8 cellular contexts compared by ENCODE assay signal in genomic region chr20:64080013-64080812, GRCh38. TPM values are rescaled to one million over a fixed set of nuclear protein-coding genes. Genes with fewer than 3 reads are reported as not detected.
DNase-seq lines count a peak whose midpoint lies in the region; ATAC-seq and TF ChIP-seq lines count a peak whose summit lies in the region.

Gene OPRL1 (plus strand): TSS chr20:64080082. CDS start chr20:64092721, 12,639 bp downstream.

- peak within 1 kb of the TSS; percentile 73 for H3K4me3 Mint-ChIP-seq in MCF 10A (ENCODE audit: unreplicated experiment)

- H3K4me1 ChIP-seq in ES-I3 (ENCODE audit: insufficient read depth, low read length) (peaks cover 9% of the 10 kb centered on the region; the same call in 1 of the 2 replicates), NT2/D1 (ENCODE audit: insufficient read depth, insufficient read length) (peaks cover 33% of the 10 kb centered on the region), lung (ENCODE audit: control insufficient read depth in 2 of 2, insufficient read depth in 2 of 2, low read length in 2 of 2) (peaks cover 0 to 26% of the 10 kb centered on the region in 2 donors), tibial nerve (peaks cover 0 to 66% (median 20%) of the 10 kb centered on the region in 4 donors)

- no peak for TF ChIP-seq POLR2A in tibial nerve (IDR thresholded peaks at IDR 0.05)

- H3K27me3 Mint-ChIP-seq in MCF 10A (ENCODE audit: insufficient read depth, unreplicated experiment) = no peaks in the 10 kb centered on the region

- CTCF ChIA-PET in MCF 10A (lab: Yijun Ruan, JAX) = interaction anchor here (0.5 to 8.9 kb wide), 5 partner anchors 11 to 42 kb away, joined by 4 to 93 read pairs (median 6); no protein-coding TSS in a partner anchor

- peaks cover 48% of the 10 kb centered on the region for H3K27me3 ChIP-seq in NT2/D1 (ENCODE audit: insufficient read depth, insufficient read length)
- H3K27me3 ChIP-seq in lung (ENCODE audit: control insufficient read depth, insufficient read depth) = peaks cover 3% of the 10 kb centered on the region
- H3K27me3 ChIP-seq in tibial nerve = peaks cover 0 to 16% of the 10 kb centered on the region in 2 donors

- peaks cover 6% of the 10 kb centered on the region for H3K36me3 Mint-ChIP-seq in MCF 10A (ENCODE audit: insufficient read depth, unreplicated experiment)

- POLR2A ChIA-PET in MCF 10A (lab: Yijun Ruan, JAX) = interaction anchor here (0.8 to 2.0 kb wide), 8 partner anchors 15 to 807 kb away, joined by 3 to 8 read pairs (median 4); partner anchors contain the start of genes ARFGAP1, SAMD10 and TCEA2

- H3K36me3 ChIP-seq in ES-I3 (ENCODE audit: insufficient read depth, low read length) = no peaks in the 10 kb centered on the region
- H3K36me3 ChIP-seq in NT2/D1 (ENCODE audit: insufficient read depth, insufficient read length, low read length) = peaks cover 13% of the 10 kb centered on the region
- H3K36me3 ChIP-seq in lung (ENCODE audit: control insufficient read depth in 2 of 2, insufficient read depth in 2 of 2, low read length in 2 of 2) = peaks cover 0 to 7% of the 10 kb centered on the region in 2 donors
- peaks cover 0 to 4% (median 0%) of the 10 kb centered on the region in 3 donors for H3K36me3 ChIP-seq in tibial nerve

- TF ChIP-seq EP300 in tibial nerve (IDR thresholded peaks at IDR 0.05) = no peak

- H3K4me3 ChIP-seq in NT2/D1 (ENCODE audit: insufficient read length, low read depth) (peak within 1 kb of the TSS; percentile 70), lung (peak within 1 kb of the TSS; percentile 66), tibial nerve (peak within 1 kb of the TSS; percentile 48 to 81 (median 54))

- peak within 1 kb of the TSS; percentile 72 for H3K9ac ChIP-seq in ES-I3 (ENCODE audit: low read depth, low read length)
- peak within 1 kb of the TSS; percentile 92 for H3K9ac ChIP-seq in NT2/D1 (ENCODE audit: insufficient read length, low read depth)

- TF ChIP-seq CTCF in MCF 10A (IDR thresholded peaks at IDR 0.05; ENCODE audit: unreplicated experiment) = no peak
- TF ChIP-seq CTCF in lung (IDR thresholded peaks at IDR 0.05; ENCODE audit: control extremely low read depth, extremely low read depth) = no peak
- TF ChIP-seq CTCF in tibial nerve (IDR thresholded peaks at IDR 0.05) = no peak

- H3K27ac ChIP-seq in lung (ENCODE audit: low read depth in 1 of 2, low read length in 1 of 2) (peak within 1 kb of the TSS; percentile 24 to 86), tibial nerve (peak within 1 kb of the TSS in 3 of 4 donors; percentile 75 to 84 (median 80))

- no peaks in the 10 kb centered on the region for H3K9me3 Mint-ChIP-seq in MCF 10A (ENCODE audit: unreplicated experiment)

- H3K27ac Mint-ChIP-seq in MCF 10A (ENCODE audit: low read depth, unreplicated experiment) = peak within 1 kb of the TSS; percentile 83

- 4 to 5% methylated on average over 36 to 62 of the region's 62 CpGs for WGBS in lung, 2 donors
- WGBS in tibial nerve, 2 donors = 7 to 10% methylated on average over 28 to 31 of the region's 62 CpGs

- no peak for ATAC-seq in lung (ENCODE audit: insufficient read depth, low FRiP score)
- no peak for ATAC-seq in HG03469 (IDR thresholded peaks at IDR 0.05; ENCODE audit: unreplicated experiment)

- H3K9me3 ChIP-seq in ES-I3 (ENCODE audit: control insufficient read depth, insufficient read depth, low read length) (no peaks in the 10 kb centered on the region), NT2/D1 (ENCODE audit: insufficient read depth, low read length) (no peaks in the 10 kb centered on the region), lung (ENCODE audit: control insufficient read depth in 2 of 2, insufficient read depth in 1 of 2, low read length in 1 of 2) (no peaks in the 10 kb centered on the region), tibial nerve (no peaks in the 10 kb centered on the region)

- BruUV-seq in MCF 10A (replicated peaks; lab: Mats Ljungman, UMichigan) = no TSS peak

- DNase-seq in NT2/D1 (ENCODE audit: low read depth, low spot score) (no peak), MCF 10A (ENCODE audit: unreplicated experiment) (no peak), lung (ENCODE audit: low spot score) (no peak), tibial nerve (ENCODE audit: low spot score in 2 of 2) (no peak), NCI-H748 (lab: John Stamatoyannopoulos, UW; ENCODE audit: unreplicated experiment) (no peak), islet precursor cell (no peak)

- peaks cover 8% of the 10 kb centered on the region for H3K4me1 Mint-ChIP-seq in MCF 10A (ENCODE audit: insufficient read depth, unreplicated experiment)

- intact Hi-C loops in MCF 10A (cut with micrococcal nuclease) = no loop called here

RNA-seq across cellular contexts. Expression of gene OPRL1, which starts in this region (rescaled TPM):
- total RNA-seq in MCF 10A (2022) (0.12 and 0.15 TPM in 2 replicates), lung (1 to 10 TPM; 1.6 to 2.5 TPM), tibial nerve (1 to 10 TPM in 1 of 4 donors, under 1 TPM in 3; 0.21 to 1.5 (median 0.71) TPM)
- 1 to 10 TPM in 1 of 2 donors, under 1 TPM in 1; 0.45 to 3.1 TPM for polyA plus RNA-seq in lung
